Comparison of ENCODE assay signal across 8 cellular contexts in genomic region chr19:36377541-36378178, GRCh38. TPM values are rescaled to one million over a fixed set of nuclear protein-coding genes. Genes with fewer than 3 reads are reported as not detected.
DNase-seq lines count a peak whose midpoint lies in the region; ATAC-seq and TF ChIP-seq lines count a peak whose summit lies in the region.

No MANE protein-coding gene starts in this region.

- in situ Hi-C loops in astrocyte of the spinal cord (cut with HindIII; ENCODE audit: low sequenced_read_pairs): no loop called here

- no peaks in the 10 kb centered on the region for H3K36me3 ChIP-seq in right lobe of liver

- WGBS in right lobe of liver (ENCODE audit: insufficient coverage, low coverage, low lambda C conversion rate, missing lambda C conversion rate): 28% methylated on average over 9 of the region's 10 CpGs

- H3K9me3 ChIP-seq in right lobe of liver: no peaks in the 10 kb centered on the region

- peaks cover 30% of the 10 kb centered on the region for H3K36me3 Mint-ChIP-seq in activated naive CD4-positive, alpha-beta T cell treated with anti-CD3 and anti-CD28 coated beads, Interleukin-2, amount 10 ng/mL, durations not matched to agents 7 days and 5 days
- H3K36me3 Mint-ChIP-seq in type B pancreatic cell: peaks cover 10% of the 10 kb centered on the region

- peak overlapping the region; percentile 82 for H3K4me3 Mint-ChIP-seq in activated naive CD4-positive, alpha-beta T cell treated with anti-CD3 and anti-CD28 coated beads, Interleukin-2, amount 10 ng/mL, durations not matched to agents 7 days and 5 days
- H3K4me3 Mint-ChIP-seq in type B pancreatic cell: peak overlapping the region; percentile 93

- DNase-seq in activated naive CD4-positive, alpha-beta T cell treated with anti-CD3 and anti-CD28 coated beads, Interleukin-2, amount 10 ng/mL, durations not matched to agents 7 days and 5 days: no peak
- DNase-seq in activated naive CD4-positive, alpha-beta T cell treated with Interleukin-2 at 50 U/mL for 16 hours: no peak
- DNase-seq in astrocyte of the spinal cord (ENCODE audit: low read depth, low spot score) (no peak), right lobe of liver (no peak), type B pancreatic cell (ENCODE audit: extremely low spot score, unreplicated experiment) (no peak)
- DNase-seq in central memory CD4-positive, alpha-beta T cell: no peak

- H3K27me3 Mint-ChIP-seq in activated naive CD4-positive, alpha-beta T cell treated with anti-CD3 and anti-CD28 coated beads, Interleukin-2, amount 10 ng/mL, durations not matched to agents 7 days and 5 days: no peaks in the 10 kb centered on the region
- H3K27me3 Mint-ChIP-seq in type B pancreatic cell: no peaks in the 10 kb centered on the region

- peaks cover 31% of the 10 kb centered on the region for H3K9me3 Mint-ChIP-seq in activated naive CD4-positive, alpha-beta T cell treated with anti-CD3 and anti-CD28 coated beads, Interleukin-2, amount 10 ng/mL, durations not matched to agents 7 days and 5 days
- peaks cover 2% of the 10 kb centered on the region for H3K9me3 Mint-ChIP-seq in type B pancreatic cell

- peak; percentile 18 for TF ChIP-seq POLR2A in right lobe of liver (IDR thresholded peaks at IDR 0.05)

- H3K4me1 Mint-ChIP-seq in activated naive CD4-positive, alpha-beta T cell treated with anti-CD3 and anti-CD28 coated beads, Interleukin-2, amount 10 ng/mL, durations not matched to agents 7 days and 5 days: peaks cover 19% of the 10 kb centered on the region
- peaks cover 16% of the 10 kb centered on the region for H3K4me1 Mint-ChIP-seq in type B pancreatic cell (ENCODE audit: unreplicated experiment)

- ATAC-seq in right lobe of liver (peak; percentile 28 to 51 (median 44)), GM21390 (IDR thresholded peaks at IDR 0.05; ENCODE audit: unreplicated experiment) (no peak), GM18868 (IDR thresholded peaks at IDR 0.05; ENCODE audit: unreplicated experiment) (no peak)

- intact Hi-C loops in right lobe of liver (cut with DNase I): no loop called here

- peaks cover 0 to 11% (median 3%) of the 10 kb centered on the region in 4 donors for H3K4me1 ChIP-seq in right lobe of liver

- H3K4me3 ChIP-seq in astrocyte of the spinal cord (ENCODE audit: low read depth, low read length) (peak overlapping the region; percentile 88), right lobe of liver (peak overlapping the region; percentile 58 to 84 (median 80))

- peak overlapping the region; percentile 94 for H3K27ac Mint-ChIP-seq in activated naive CD4-positive, alpha-beta T cell treated with anti-CD3 and anti-CD28 coated beads, Interleukin-2, amount 10 ng/mL, durations not matched to agents 7 days and 5 days
- peak overlapping the region; percentile 80 for H3K27ac Mint-ChIP-seq in type B pancreatic cell

- peak overlapping the region in 2 of 3 donors; percentile 39 to 74 for H3K27ac ChIP-seq in right lobe of liver

- CTCF ChIA-PET in activated naive CD4-positive, alpha-beta T cell treated with anti-CD3 and anti-CD28 coated beads, Interleukin-2, amount 10 ng/mL, durations not matched to agents 7 days and 5 days (lab: Charles Lee): interaction anchor here (0.9 to 1.6 kb wide), 2 partner anchors 43 to 115 kb away, joined by 3 to 5 read pairs; no protein-coding TSS in a partner anchor

- no peaks in the 10 kb centered on the region for H3K27me3 ChIP-seq in right lobe of liver

- TF ChIP-seq CTCF in astrocyte of the spinal cord (IDR thresholded peaks at IDR 0.05; ENCODE audit: low read depth, low read length) (no peak), right lobe of liver (IDR thresholded peaks at IDR 0.05) (no peak), type B pancreatic cell (conservative IDR thresholded peaks at IDR 0.05) (no peak)

RNA-seq across cellular contexts. Expression of gene ZFP14, which starts 1.3 kb away (rescaled TPM):
- total RNA-seq in right lobe of liver (1 to 10 TPM; 1.1 to 1.9 (median 1.8) TPM), type B pancreatic cell (ENCODE audit: low replicate concordance) (7.6 and 10.9 TPM in 2 replicates)

RNA-seq across cellular contexts. Expression of gene ZFP82, which starts 40.8 kb away (rescaled TPM):
- total RNA-seq in right lobe of liver (1 to 10 TPM in 1 of 6 experiments, under 1 TPM in 5; 0.26 to 1.2 (median 0.74) TPM), type B pancreatic cell (ENCODE audit: low replicate concordance) (6.0 and 13.0 TPM in 2 replicates)

Comparison
In these comparisons a context has a peak if more than half of its experiments do, and no peak if none do; other contexts are left out.
1. ATAC-seq: peak in right lobe of liver (4 of 4); none in GM21390 (single experiment) and GM18868 (single experiment).